In the genomic region with DNA sequence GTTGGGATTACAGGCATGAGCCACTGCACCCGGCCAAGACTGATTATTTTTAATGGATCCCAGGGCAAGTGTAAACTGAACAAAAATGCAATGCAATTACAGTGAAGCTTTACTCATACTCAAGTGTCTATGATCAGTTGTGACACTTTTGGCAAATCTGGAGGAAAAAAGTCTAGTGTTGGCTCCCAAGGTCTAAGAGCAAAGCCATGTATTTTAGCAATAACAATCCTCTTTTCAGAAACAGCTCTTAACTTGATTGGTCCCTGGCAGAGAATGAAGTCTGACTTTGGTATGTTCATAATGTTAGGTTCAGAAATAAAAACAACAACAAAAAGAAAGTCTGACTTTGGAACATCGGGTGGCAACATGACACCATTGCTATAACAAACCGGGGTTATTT, we compare ENCODE assay signal across 25 cellular contexts. TPM values are rescaled to one million over a fixed set of nuclear protein-coding genes. Genes with fewer than 3 reads are reported as not detected.
DNase-seq lines count a peak whose midpoint lies in the region; ATAC-seq and TF ChIP-seq lines count a peak whose summit lies in the region.
"Had no signal": no experiment of that assay in that cellular context is flagged by ENCODE, and none has a peak within 500 bp of the region (broad histone marks: within the 10 kb centered on the region; RNA-seq: fewer than 3 reads in every experiment).

No MANE protein-coding gene starts in this region.

- 62% methylated on average over 3 of the region's 3 CpGs for WGBS in SK-N-SH (ENCODE audit: low lambda C conversion rate)
- 83% methylated on average over 1 of the region's 3 CpGs for WGBS in mesenchymal stem cell

- peak; percentile 57 for ATAC-seq in SK-N-SH treated with all-trans-retinoic acid at 6 μM for 48 hours
- ATAC-seq: GM23338, Panc1 had no signal

- H3K18ac ChIP-seq in mesenchymal stem cell (ENCODE audit: low read depth in 1 of 2, low read length in 2 of 2) = no peak overlapping the region

- no peak overlapping the region for H4K91ac ChIP-seq in mesenchymal stem cell (ENCODE audit: low read length)

- no peak overlapping the region for H2BK12ac ChIP-seq in mesenchymal stem cell (ENCODE audit: low read length in 2 of 2)

- no peak overlapping the region for H2BK15ac ChIP-seq in mesenchymal stem cell (ENCODE audit: low read depth, poor library complexity, severe bottlenecking)

- H2AK5ac ChIP-seq in mesenchymal stem cell (ENCODE audit: low read length, severe bottlenecking) = no peak overlapping the region

- no peak overlapping the region for H3K14ac ChIP-seq in mesenchymal stem cell (ENCODE audit: low read length in 2 of 2)

- no peaks in the 10 kb centered on the region for H3K79me2 ChIP-seq in SK-N-SH (ENCODE audit: insufficient read depth)

- TF ChIP-seq EP300 in SK-N-SH (IDR thresholded peaks at IDR 0.05; ENCODE audit: borderline replicate concordance in 1 of 2, low read depth in 1 of 2, low read length in 1 of 2) = no peak

- H3K9ac ChIP-seq in SK-N-SH (no peak overlapping the region), adipocyte (ENCODE audit: low read length) (no peak overlapping the region), mesenchymal stem cell (ENCODE audit: low read length) (no peak overlapping the region)
- H3K9ac ChIP-seq: BLaER1 treated with 17β-estradiol and CSF1 and Interleukin-3, amounts not matched to agents 10 nM and 100 nM; KMS-11 had no signal

- no peaks in the 10 kb centered on the region for H4K20me1 ChIP-seq in SK-N-SH (ENCODE audit: insufficient read depth)
- H4K20me1 ChIP-seq: BLaER1 treated with 17β-estradiol and CSF1 and Interleukin-3, amounts not matched to agents 10 nM and 100 nM had no signal

- H3K4me2 ChIP-seq in SK-N-SH (no peak overlapping the region), mesenchymal stem cell (ENCODE audit: low read length, poor library complexity, severe bottlenecking) (no peak overlapping the region)
- H3K4me2 ChIP-seq: BLaER1 treated with 17β-estradiol and CSF1 and Interleukin-3, amounts not matched to agents 10 nM and 100 nM; GM23338; KMS-11 had no signal

- no peaks in the 10 kb centered on the region for H3K27me3 Mint-ChIP-seq in mesothelial cell of epicardium (ENCODE audit: low read depth)
- H3K27me3 Mint-ChIP-seq: CD4-positive, alpha-beta T cell; IgD-negative memory B cell had no signal

- H3K27me3 ChIP-seq in SK-N-SH (ENCODE audit: insufficient read depth) (no peaks in the 10 kb centered on the region), adipocyte (replicated peaks; ENCODE audit: control insufficient read depth, insufficient read depth, low read length) (no peaks in the 10 kb centered on the region), mesenchymal stem cell (ENCODE audit: control insufficient read depth in 1 of 2, insufficient read depth in 1 of 2, low read length in 2 of 2) (no peaks in the 10 kb centered on the region)
- H3K27me3 ChIP-seq: BLaER1 treated with 17β-estradiol and CSF1 and Interleukin-3, amounts not matched to agents 10 nM and 100 nM had no signal

- H3K36me3 ChIP-seq in SK-N-SH (replicated peaks in 1 of 2; ENCODE audit: control insufficient read depth in 1 of 2, insufficient read depth in 2 of 2, low read length in 1 of 2) (no peaks in the 10 kb centered on the region), adipocyte (ENCODE audit: control insufficient read depth, insufficient read depth, low read length, severe bottlenecking) (no peaks in the 10 kb centered on the region), mesenchymal stem cell (ENCODE audit: control insufficient read depth in 1 of 2, insufficient read depth in 2 of 2, low read depth in 1 of 2, low read length in 2 of 2) (no peaks in the 10 kb centered on the region)
- H3K36me3 ChIP-seq: BLaER1 treated with 17β-estradiol and CSF1 and Interleukin-3, amounts not matched to agents 10 nM and 100 nM had no signal

- no peak for TF ChIP-seq RAD21 in SK-N-SH (IDR thresholded peaks at IDR 0.05; ENCODE audit: low read length)

- H3K9me3 ChIP-seq in SK-N-SH = no peaks in the 10 kb centered on the region
- no peaks in the 10 kb centered on the region for H3K9me3 ChIP-seq in adipocyte (ENCODE audit: control insufficient read depth, low read length)
- H3K9me3 ChIP-seq in mesenchymal stem cell (ENCODE audit: control insufficient read depth, low read length) = no peaks in the 10 kb centered on the region
- H3K9me3 ChIP-seq: BLaER1 treated with 17β-estradiol and CSF1 and Interleukin-3, amounts not matched to agents 10 nM and 100 nM had no signal

- H2AFZ ChIP-seq in SK-N-SH (ENCODE audit: low read depth) (no peak overlapping the region), mesenchymal stem cell (ENCODE audit: low read depth, low read length) (no peak overlapping the region)

- H3K9me2 ChIP-seq in SK-N-SH = no peaks in the 10 kb centered on the region

- H3K23ac ChIP-seq in mesenchymal stem cell (ENCODE audit: low read length in 2 of 2) = no peak overlapping the region

- H2BK120ac ChIP-seq in mesenchymal stem cell (ENCODE audit: low read depth, low read length) = no peak overlapping the region

- peaks cover 20% of the 10 kb centered on the region for H3K4me1 Mint-ChIP-seq in mesothelial cell of epicardium

- TF ChIP-seq CTCF in SK-N-SH (IDR thresholded peaks at IDR 0.05) (no peak), mesothelial cell of epicardium (IDR thresholded peaks at IDR 0.05; ENCODE audit: unreplicated experiment) (no peak)

- no peaks in the 10 kb centered on the region for H3K36me3 Mint-ChIP-seq in mesothelial cell of epicardium
- H3K36me3 Mint-ChIP-seq: IgD-negative memory B cell had no signal

- no peaks in the 10 kb centered on the region for H3F3A ChIP-seq in SK-N-SH (replicated peaks; ENCODE audit: insufficient read depth)

- no peak overlapping the region for H3K4ac ChIP-seq in mesenchymal stem cell (ENCODE audit: low read depth in 1 of 2, low read length in 2 of 2)

- POLR2A ChIA-PET in SK-N-SH (lab: Yijun Ruan, JAX) = no interaction called here

- H2BK5ac ChIP-seq in mesenchymal stem cell (ENCODE audit: low read depth, low read length, poor library complexity, severe bottlenecking) = no peak overlapping the region

- H4K8ac ChIP-seq in mesenchymal stem cell (ENCODE audit: low read length) = no peak overlapping the region

- peaks cover 8% of the 10 kb centered on the region for H3K9me3 Mint-ChIP-seq in mesothelial cell of epicardium
- H3K9me3 Mint-ChIP-seq: CD4-positive, alpha-beta T cell; GM23338; IgD-negative memory B cell had no signal

- H3K27ac ChIP-seq in SK-N-SH (ENCODE audit: low read depth in 2 of 2, low read length in 1 of 2) = no peak overlapping the region
- no peak overlapping the region for H3K27ac ChIP-seq in substantia nigra (ENCODE audit: low read depth, low read length, poor library complexity, severe bottlenecking)
- H3K27ac ChIP-seq in mesenchymal stem cell (ENCODE audit: low read length, poor library complexity, severe bottlenecking) = no peak overlapping the region
- H3K27ac ChIP-seq: BLaER1 treated with 17β-estradiol and CSF1 and Interleukin-3, amounts not matched to agents 10 nM and 100 nM; KMS-11; RWPE1 had no signal

- CTCF ChIA-PET in SK-N-SH (lab: Yijun Ruan, JAX) = interaction anchor here (0.9 kb wide), 1 partner anchor 243 kb away, joined by 3 read pairs; no protein-coding TSS in a partner anchor

- H3K27ac Mint-ChIP-seq in mesothelial cell of epicardium = peak overlapping the region; percentile 5
- H3K27ac Mint-ChIP-seq: CD4-positive, alpha-beta T cell; GM23338; H9; IgD-negative memory B cell had no signal

- no peak for DNase-seq in SK-N-SH
- DNase-seq in adipocyte (ENCODE audit: low read depth) = peak; percentile 52
- DNase-seq in mesothelial cell of epicardium (ENCODE audit: low spot score in 2 of 2, unreplicated experiment in 2 of 2) = no peak
- DNase-seq in substantia nigra (lab: John Stamatoyannopoulos, UW) = no peak
- no peak for DNase-seq in mesenchymal stem cell
- DNase-seq in hypothalamus (lab: John Stamatoyannopoulos, UW) = no peak
- DNase-seq: 8988T; AML-193; CD4-positive, alpha-beta T cell; DMS53; H9; NCI-H1048; NCI-H1417; NCI-H1694 treated with DMSO at 0.1 percent for 48 hours; NCI-H2081; NCI-H2171; NCI-H524 treated with DMSO at 0.1 percent for 48 hours; SHP77 had no signal

- no peaks in the 10 kb centered on the region for H3K79me1 ChIP-seq in mesenchymal stem cell (replicated peaks; ENCODE audit: low read length, poor library complexity, severe bottlenecking)

- H3K4me1 ChIP-seq in SK-N-SH (ENCODE audit: control insufficient read depth in 1 of 2, insufficient read depth in 2 of 2, low read depth in 1 of 2, low read length in 1 of 2) (no peaks in the 10 kb centered on the region), adipocyte (ENCODE audit: control insufficient read depth, insufficient read depth, low read length) (no peaks in the 10 kb centered on the region), mesenchymal stem cell (ENCODE audit: control insufficient read depth, insufficient read depth, low read depth, low read length) (no peaks in the 10 kb centered on the region)
- H3K4me1 ChIP-seq: BLaER1 treated with 17β-estradiol and CSF1 and Interleukin-3, amounts not matched to agents 10 nM and 100 nM had no signal

- no peak overlapping the region for H3K4me3 Mint-ChIP-seq in mesothelial cell of epicardium
- H3K4me3 Mint-ChIP-seq: CD4-positive, alpha-beta T cell; GM23338; H9; IgD-negative memory B cell had no signal

- H3K4me3 ChIP-seq in SK-N-SH (ENCODE audit: low read depth in 2 of 2, low read length in 1 of 2) (no peak overlapping the region), adipocyte (ENCODE audit: low read length) (no peak overlapping the region), mesenchymal stem cell (ENCODE audit: insufficient read depth in 1 of 2, low read depth in 1 of 2, low read length in 2 of 2) (no peak overlapping the region)
- H3K4me3 ChIP-seq: BLaER1 treated with 17β-estradiol and CSF1 and Interleukin-3, amounts not matched to agents 10 nM and 100 nM; GM23338 had no signal

TF ChIP-seq in SK-N-SH treated with all-trans-retinoic acid at 6 μM for 48 hours, 23 proteins besides CTCF, POLR2A, EP300 and RAD21 (continues in another document):
- TF ChIP-seq OSR1 (CRISPR knock-in tag; IDR thresholded peaks at IDR 0.05) = 0 out of 2 replicates have a peak, but pooled peaks have one; percentile 62
- no peak for TF ChIP-seq ARNTL (CRISPR knock-in tag; IDR thresholded peaks at IDR 0.05; ENCODE audit: borderline replicate concordance, low read depth)

TF ChIP-seq in SK-N-SH, 30 proteins besides CTCF, POLR2A, EP300 and RAD21 (continues in another document):
- TF ChIP-seq GABPA (IDR thresholded peaks at IDR 0.05; ENCODE audit: low read depth) = no peak
- TF ChIP-seq NRF1 (IDR thresholded peaks at IDR 0.05; ENCODE audit: low read depth, low read length) = no peak
- no peak for TF ChIP-seq RFX5 (IDR thresholded peaks at IDR 0.05; ENCODE audit: low read length)

RNA-seq across cellular contexts. Expression of a gene that starts 40.2 kb away (rescaled TPM):
- polyA plus RNA-seq in SK-N-SH (2012; rRNA removed) = 22.9 and 24.9 TPM in 2 replicates
- 29.8 and 34.4 TPM in 2 replicates for polyA plus RNA-seq in SK-N-SH (2012; cell fraction: cytosol; rRNA removed)
- polyA plus RNA-seq in SK-N-SH (2012; cell fraction: nucleus; rRNA removed) = 7.0 and 12.2 TPM in 2 replicates
- total RNA-seq in mesothelial cell of epicardium = 3.8 to 4.6 TPM (median 4.3 TPM) in 3 replicates
- 3.6 TPM for polyA plus RNA-seq in mesenchymal stem cell (2013, experiment 1 of 2)
- polyA plus RNA-seq in mesenchymal stem cell (2013, experiment 2 of 2) = 5.3 TPM
- total RNA-seq: CD4-positive, alpha-beta T cell had no signal
- polyA plus RNA-seq: IgD-negative memory B cell had no signal

RNA-seq across cellular contexts. Expression of a gene that starts 55.0 kb away (rescaled TPM):
- polyA plus RNA-seq in SK-N-SH (2012; rRNA removed) = 7.3 and 8.1 TPM in 2 replicates
- polyA plus RNA-seq in SK-N-SH (2012; cell fraction: cytosol; rRNA removed) = 4.1 and 5.6 TPM in 2 replicates
- polyA plus RNA-seq in SK-N-SH (2012; cell fraction: nucleus; rRNA removed) = 8.9 and 12.9 TPM in 2 replicates
- total RNA-seq in mesothelial cell of epicardium = 5.8 to 6.8 TPM (median 6.2 TPM) in 3 replicates
- polyA plus RNA-seq in mesenchymal stem cell (2013, experiment 1 of 2) = not detected
- polyA plus RNA-seq in mesenchymal stem cell (2013, experiment 2 of 2) = not detected
- total RNA-seq: CD4-positive, alpha-beta T cell; GM23338; H9 had no signal
- polyA plus RNA-seq: IgD-negative memory B cell had no signal
